In genomic region chr16:1310832-1311200, GRCh38 we compare ENCODE assay signal across 9 cellular contexts. TPM values are rescaled to one million over a fixed set of nuclear protein-coding genes. Genes with fewer than 3 reads are reported as not detected.
A peak's percentile ranks its signal among the peaks of the same experiment; 100 is the strongest.
DNase-seq lines count a peak whose midpoint lies in the region; ATAC-seq and TF ChIP-seq lines count a peak whose summit lies in the region.
"Had no signal": no experiment of that assay in that cellular context is flagged by ENCODE, and none has a peak within 500 bp of the region (broad histone marks: within the 10 kb centered on the region; RNA-seq: fewer than 3 reads in every experiment).

No MANE protein-coding gene starts in this region.

- ATAC-seq in CD8-positive, alpha-beta T cell, result no peak
- ATAC-seq in GM19023 (IDR thresholded peaks at IDR 0.05; ENCODE audit: unreplicated experiment) (no peak), HG03571 (IDR thresholded peaks at IDR 0.05; ENCODE audit: unreplicated experiment) (no peak)

- H3K4me3 ChIP-seq in CD8-positive, alpha-beta T cell (ENCODE audit: low read depth, low read length), result peak overlapping the region; percentile 86
- H3K4me3 ChIP-seq in breast epithelium (peak overlapping the region; percentile 75 to 88 (median 78)), mononuclear cell (ENCODE audit: low read length) (peak overlapping the region; percentile 70)

- H3K27me3 ChIP-seq in CD8-positive, alpha-beta T cell (ENCODE audit: insufficient read depth, low read length), result no peaks in the 10 kb centered on the region
- H3K27me3 ChIP-seq in breast epithelium (no peaks in the 10 kb centered on the region), mononuclear cell (ENCODE audit: insufficient read depth, low read length) (no peaks in the 10 kb centered on the region)

- peaks cover 38% of the 10 kb centered on the region for H3K4me1 Mint-ChIP-seq in CD8-positive, alpha-beta T cell (ENCODE audit: low read depth)

- CTCF ChIA-PET in CD8-positive, alpha-beta T cell (lab: Charles Lee), result interaction anchor here (2.1 kb wide), 1 partner anchor 53 kb away, joined by 6 read pairs; no protein-coding TSS in a partner anchor

- TF ChIP-seq POLR2A in breast epithelium (IDR thresholded peaks at IDR 0.05), result no peak

- H3K27ac Mint-ChIP-seq in CD8-positive, alpha-beta T cell, result peak overlapping the region; percentile 94

- intact Hi-C loops in CD8-positive, alpha-beta T cell (cut with DNase I, micrococcal nuclease), result loop anchor here in 1 of 2 experiments (2.0 kb wide), 1 partner anchor 16 kb away; no protein-coding TSS in a partner anchor
- intact Hi-C loops in breast epithelium (cut with DNase I; ENCODE audit: low total_unique reads), result loop anchor here (10.0 kb wide), 1 partner anchor 104 kb away; the partner anchor contains the start of gene UNKL

- TF ChIP-seq CTCF in CD8-positive, alpha-beta T cell (IDR thresholded peaks at IDR 0.05), result no peak
- no peak for TF ChIP-seq CTCF in breast epithelium (IDR thresholded peaks at IDR 0.05)

- H3K36me3 ChIP-seq in CD8-positive, alpha-beta T cell (ENCODE audit: insufficient read depth, low read length), result peaks cover 18% of the 10 kb centered on the region
- no peaks in the 10 kb centered on the region for H3K36me3 ChIP-seq in breast epithelium

- H3K4me1 ChIP-seq in CD8-positive, alpha-beta T cell (ENCODE audit: insufficient read depth, low read length), result peaks cover 37% of the 10 kb centered on the region
- H3K4me1 ChIP-seq in breast epithelium (peaks cover 18% of the 10 kb centered on the region in 2 donors), mononuclear cell (ENCODE audit: insufficient read depth, low read length) (peaks cover 55% of the 10 kb centered on the region)

- H3K9me3 Mint-ChIP-seq in CD8-positive, alpha-beta T cell, result no peaks in the 10 kb centered on the region

- H3K9me3 ChIP-seq in CD8-positive, alpha-beta T cell (ENCODE audit: low read length), result no peaks in the 10 kb centered on the region
- H3K9me3 ChIP-seq in breast epithelium, result no peaks in the 10 kb centered on the region
- no peaks in the 10 kb centered on the region for H3K9me3 ChIP-seq in mononuclear cell (ENCODE audit: low read depth, low read length)

- no peaks in the 10 kb centered on the region for H3K27me3 Mint-ChIP-seq in CD8-positive, alpha-beta T cell (ENCODE audit: low read depth)

- peak overlapping the region; percentile 69 for H3K27ac ChIP-seq in CD8-positive, alpha-beta T cell (ENCODE audit: low read depth, low read length)
- H3K27ac ChIP-seq in breast epithelium, result peak overlapping the region in 1 of 2 donors; percentile 97

- POLR2A ChIA-PET in CD8-positive, alpha-beta T cell (lab: Charles Lee), result interaction anchor here (1.5 kb wide), 1 partner anchor 40 kb away, joined by 3 read pairs; no protein-coding TSS in a partner anchor

- H3K36me3 Mint-ChIP-seq in CD8-positive, alpha-beta T cell, result peaks cover 35% of the 10 kb centered on the region

- H3K4me3 Mint-ChIP-seq in CD8-positive, alpha-beta T cell, result peak overlapping the region; percentile 92

- DNase-seq in CD8-positive, alpha-beta T cell, result peak in 5 of 7 experiments; percentile 26 to 59 (median 49)
- DNase-seq in NAMALWA (ENCODE audit: low spot score), result peak; percentile 70
- DNase-seq in breast epithelium (ENCODE audit: low spot score in 2 of 2), result no peak
- no peak for DNase-seq in occipital lobe (lab: John Stamatoyannopoulos, UW)
- DNase-seq in DMS153 treated with DMSO at 0.1 percent for 48 hours (lab: John Stamatoyannopoulos, UW; ENCODE audit: unreplicated experiment), result no peak

RNA-seq across cellular contexts. Expression of gene UBE2I, which starts 1.4 kb away (rescaled TPM):
- total RNA-seq in CD8-positive, alpha-beta T cell, result 100 to 1,000 TPM; 285 to 294 TPM
- total RNA-seq in breast epithelium (10 to 100 TPM; 52.5 to 67.8 (median 62.2) TPM), mononuclear cell (108 TPM), occipital lobe (42.7 TPM)

RNA-seq across cellular contexts. Expression of gene BAIAP3, which starts 22.6 kb away (rescaled TPM):
- total RNA-seq in CD8-positive, alpha-beta T cell, result 10 to 100 TPM; 13.8 to 18.3 TPM
- 1 to 10 TPM; 2.7 to 8.2 (median 7.3) TPM for total RNA-seq in breast epithelium
- total RNA-seq in mononuclear cell, result 2.3 TPM
- total RNA-seq in occipital lobe, result 5.8 TPM

RNA-seq across cellular contexts. Expression of gene TSR3, which starts 40.9 kb away (rescaled TPM):
- total RNA-seq in CD8-positive, alpha-beta T cell, result 10 to 100 TPM; 21.6 to 22.7 TPM
- total RNA-seq in breast epithelium, result 10 to 100 TPM; 54.4 to 72.3 (median 59.6) TPM
- total RNA-seq in mononuclear cell, result 21.3 TPM
- 36.8 TPM for total RNA-seq in occipital lobe

RNA-seq across cellular contexts. Expression of gene GNPTG, which starts 40.9 kb away (rescaled TPM):
- total RNA-seq in CD8-positive, alpha-beta T cell, result 10 to 100 TPM; 30.7 to 31.9 TPM
- 10 to 100 TPM; 50.5 to 89.3 (median 58.4) TPM for total RNA-seq in breast epithelium
- 29.8 TPM for total RNA-seq in mononuclear cell
- total RNA-seq in occipital lobe, result 15.0 TPM

RNA-seq across cellular contexts. Expression of gene TPSD1, which starts 54.9 kb away (rescaled TPM):
- total RNA-seq in CD8-positive, alpha-beta T cell, result not detected
- total RNA-seq in breast epithelium, result 1 to 10 TPM; 1.6 to 5.9 (median 2.0) TPM
- total RNA-seq in mononuclear cell, result not detected
- total RNA-seq in occipital lobe, result not detected
- total RNA-seq: HT1080 had no signal

Comparison
In these comparisons a context has a peak if more than half of its experiments do, and no peak if none do; other contexts are left out.
1. DNase-seq: peak in CD8-positive, alpha-beta T cell (5 of 7) and NAMALWA (single experiment); none in breast epithelium (0 of 2), occipital lobe (single experiment) and DMS153 treated with DMSO at 0.1 percent for 48 hours (single experiment).
2. Peak in every context shown above with its lines, with median percentiles within 50 percentile points of each other: H3K4me3 ChIP-seq.